ENCODE assay signal across 18 cellular contexts in genomic region chr7:56538541-56539429, GRCh38.
"Had no signal": no experiment of that assay in that cellular context is flagged by ENCODE, and none has a peak within 500 bp of the region (broad histone marks: within the 10 kb centered on the region; RNA-seq: fewer than 3 reads in every experiment).

No MANE protein-coding gene starts in this region.

- H3K36me3 Mint-ChIP-seq: stimulated activated memory B cell treated with anti-CD40 and anti-IgM and Interleukin-4, amounts not matched to agents 10 μg/mL and 1 μg/mL and 100 μg/mL, for 72 hours; type B pancreatic cell had no signal

- H3K4me1 Mint-ChIP-seq: nephron; stimulated activated memory B cell treated with anti-CD40 and anti-IgM and Interleukin-4, amounts not matched to agents 10 μg/mL and 1 μg/mL and 100 μg/mL, for 72 hours had no signal

- DNase-seq: effector memory CD8-positive, alpha-beta T cell; foreskin keratinocyte; kidney; mesendoderm; naive B cell; occipital lobe; retina; stimulated activated CD4-positive, alpha-beta T cell treated with anti-CD3 and anti-CD28 coated beads, Interleukin-4, amount 100 ng/mL, for 1 hour; stimulated activated CD8-positive, alpha-beta memory T cell treated with anti-CD3 and anti-CD28 coated beads, Interleukin-4, amount 100 ng/mL, for 48 hours had no signal

- ATAC-seq: effector memory CD8-positive, alpha-beta T cell; foreskin keratinocyte; stimulated activated memory B cell treated with anti-CD40 and anti-IgM and Interleukin-4, amounts not matched to agents 10 μg/mL and 1 μg/mL and 100 μg/mL, for 72 hours had no signal

- H3K27ac ChIP-seq: foreskin keratinocyte, pancreas, prostate gland, right lobe of liver, uterus had no signal

- H3K4me3 ChIP-seq: prostate gland, uterus had no signal

- H3K9me3 ChIP-seq: pancreas, prostate gland, right lobe of liver, uterus had no signal

- H3K36me3 ChIP-seq: pancreas, prostate gland, right lobe of liver, uterus had no signal

- H3K27ac Mint-ChIP-seq: dendritic cell treated with granulocyte-macrophage colony-stimulating factor and Interleukin-4, amounts not matched to agents 40 ng/mL and 50 ng/mL, for 4 days; effector memory CD8-positive, alpha-beta T cell; naive B cell; nephron; stimulated activated memory B cell treated with anti-CD40 and anti-IgM and Interleukin-4, amounts not matched to agents 10 μg/mL and 1 μg/mL and 100 μg/mL, for 72 hours; stimulated activated naive CD8-positive, alpha-beta T cell treated with anti-CD3 and anti-CD28 coated beads, Interleukin-15, Interleukin-2, amounts not matched to agents 100 ng/mL and 50 ng/mL, for 24 hours; type B pancreatic cell had no signal

- H3K4me3 Mint-ChIP-seq: dendritic cell treated with granulocyte-macrophage colony-stimulating factor and Interleukin-4, amounts not matched to agents 40 ng/mL and 50 ng/mL, for 4 days; effector memory CD8-positive, alpha-beta T cell; naive B cell; nephron; stimulated activated memory B cell treated with anti-CD40 and anti-IgM and Interleukin-4, amounts not matched to agents 10 μg/mL and 1 μg/mL and 100 μg/mL, for 72 hours; stimulated activated naive CD8-positive, alpha-beta T cell treated with anti-CD3 and anti-CD28 coated beads, Interleukin-15, Interleukin-2, amounts not matched to agents 100 ng/mL and 50 ng/mL, for 24 hours; type B pancreatic cell had no signal

- H3K4me1 ChIP-seq: foreskin keratinocyte, pancreas, prostate gland, right lobe of liver, uterus had no signal

- H3K27me3 Mint-ChIP-seq: dendritic cell treated with granulocyte-macrophage colony-stimulating factor and Interleukin-4, amounts not matched to agents 40 ng/mL and 50 ng/mL, for 4 days; effector memory CD8-positive, alpha-beta T cell; naive B cell; stimulated activated memory B cell treated with anti-CD40 and anti-IgM and Interleukin-4, amounts not matched to agents 10 μg/mL and 1 μg/mL and 100 μg/mL, for 72 hours; stimulated activated naive CD8-positive, alpha-beta T cell treated with anti-CD3 and anti-CD28 coated beads, Interleukin-15, Interleukin-2, amounts not matched to agents 100 ng/mL and 50 ng/mL, for 24 hours; type B pancreatic cell had no signal

- H3K27me3 ChIP-seq: foreskin keratinocyte, pancreas, right lobe of liver, uterus had no signal
